ENCODE assay signal across 7 cellular contexts in the genomic region with DNA sequence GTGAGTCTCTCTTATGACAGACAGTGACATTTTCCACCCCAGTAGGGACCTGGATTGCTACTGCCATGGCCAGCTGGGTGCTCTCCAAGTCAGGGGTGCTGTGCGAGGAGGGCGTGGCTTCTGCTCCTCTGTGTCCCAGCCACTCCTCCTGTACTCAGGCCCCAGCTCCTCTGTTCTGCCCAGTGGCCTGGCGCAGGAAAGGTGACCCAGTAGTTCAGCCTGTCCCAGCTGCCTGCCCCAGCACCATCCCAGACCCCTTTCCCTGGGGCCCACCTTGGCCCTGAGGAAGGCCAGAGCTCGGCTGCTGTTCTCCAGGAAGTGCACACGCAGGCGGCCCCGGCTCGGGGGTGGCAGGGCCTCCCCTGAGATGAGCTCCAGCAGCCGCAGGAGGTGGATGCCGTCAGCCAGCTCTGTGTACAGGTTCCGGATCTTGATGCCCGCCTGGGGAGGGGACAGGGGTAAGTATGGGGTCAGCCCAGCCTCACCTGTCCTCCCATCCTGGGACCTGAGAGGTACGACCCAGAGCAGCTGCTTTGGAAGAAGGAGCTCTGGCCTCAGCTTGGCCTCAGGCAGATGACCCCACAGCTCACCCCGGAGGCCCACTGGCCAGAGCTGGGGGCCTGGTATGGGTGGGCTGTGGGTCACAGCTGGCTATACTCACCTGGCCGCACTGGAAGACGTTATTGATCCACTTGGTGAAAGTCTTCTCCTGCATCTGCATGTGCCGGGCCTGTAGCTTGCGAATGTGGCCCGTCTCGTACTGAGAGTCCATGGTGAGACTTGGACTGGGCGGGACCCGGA. TPM values are rescaled to one million over a fixed set of nuclear protein-coding genes. Genes with fewer than 3 reads are reported as not detected.
DNase-seq lines count a peak whose midpoint lies in the region; ATAC-seq and TF ChIP-seq lines count a peak whose summit lies in the region.

No MANE protein-coding gene starts in this region.

- intact Hi-C loops in psoas muscle (cut with DNase I): no loop called here

- no peak overlapping the region for H3K27ac ChIP-seq in H9 (ENCODE audit: insufficient read length, low read depth, low read length)
- H3K27ac ChIP-seq in psoas muscle: no peak overlapping the region

- H3K27me3 ChIP-seq in H9 (ENCODE audit: insufficient read depth, low read length) (no peaks in the 10 kb centered on the region), psoas muscle (ENCODE audit: insufficient read depth in 3 of 3, low read length in 2 of 3) (no peaks in the 10 kb centered on the region)

- no peaks in the 10 kb centered on the region for H3K36me3 ChIP-seq in psoas muscle (ENCODE audit: insufficient read depth in 1 of 2, low read depth in 1 of 2)

- DNase-seq in H9 (no peak), SHP77 (lab: John Stamatoyannopoulos, UW) (peak; percentile 36 to 48), psoas muscle (peak; percentile 55 to 77), H4 (ENCODE audit: low spot score) (no peak)
- DNase-seq in effector CD4-positive, alpha-beta T cell: peak; percentile 19

- peaks cover 0 to 7% (median 0%) of the 10 kb centered on the region in 3 experiments; a peak in 2 of 7 replicates for H3K36me3 Mint-ChIP-seq in H9 (ENCODE audit: insufficient read depth in 1 of 3, low read depth in 3 of 3)

- peaks cover 11 to 18% of the 10 kb centered on the region in 2 experiments for H3K4me1 Mint-ChIP-seq in H9

- ATAC-seq in psoas muscle (peak; percentile 78 to 91 (median 86)), HG02870 (IDR thresholded peaks at IDR 0.05; ENCODE audit: unreplicated experiment) (no peak), HG03175 (IDR thresholded peaks at IDR 0.05; ENCODE audit: unreplicated experiment) (no peak)

- no peaks in the 10 kb centered on the region for H3K4me1 ChIP-seq in H9 (ENCODE audit: insufficient read depth, low read length)
- peaks cover 8% of the 10 kb centered on the region for H3K4me1 ChIP-seq in psoas muscle

- no peak overlapping the region for H3K56ac ChIP-seq in H9 (ENCODE audit: insufficient read length, low read depth, low read length)

- TF ChIP-seq CTCF in H9 (conservative IDR thresholded peaks at IDR 0.05): no peak
- TF ChIP-seq CTCF in psoas muscle (IDR thresholded peaks at IDR 0.05): no peak

- no peak overlapping the region for H3K23ac ChIP-seq in H9 (ENCODE audit: insufficient read length, low read depth, low read length)

- H3K79me2 ChIP-seq in H9 (ENCODE audit: insufficient read depth, low read length): no peaks in the 10 kb centered on the region

- no peak overlapping the region for H2BK5ac ChIP-seq in H9 (ENCODE audit: insufficient read length, low read length)

- H3K4ac ChIP-seq in H9 (ENCODE audit: low read depth, low read length): no peak overlapping the region

- H3K27me3 Mint-ChIP-seq in H9 (ENCODE audit: low read depth): peaks cover 1% of the 10 kb centered on the region; the same call in 1 of the 2 replicates

- no peak overlapping the region for H3T11ph ChIP-seq in H9 (ENCODE audit: low read length)

- no peak overlapping the region for H2AK5ac ChIP-seq in H9 (ENCODE audit: insufficient read length, low read length)

- H3K9me3 ChIP-seq in H9 (ENCODE audit: control insufficient read depth, low read depth, low read length) (no peaks in the 10 kb centered on the region), psoas muscle (no peaks in the 10 kb centered on the region)

- no peak overlapping the region for H2BK15ac ChIP-seq in H9 (ENCODE audit: low read depth, low read length)

- H3K4me2 ChIP-seq in H9 (ENCODE audit: insufficient read depth, insufficient read length, low read length): no peak overlapping the region

- H3K9me3 Mint-ChIP-seq in H9: no peaks in the 10 kb centered on the region; a peak in 1 of 5 replicates

- no peak overlapping the region for H4K91ac ChIP-seq in H9 (ENCODE audit: insufficient read length, low read depth, low read length)

- no peak overlapping the region for H2BK12ac ChIP-seq in H9 (ENCODE audit: insufficient read length, low read depth, low read length)

- H3K4me3 Mint-ChIP-seq in H9: no peak overlapping the region

- peak overlapping the region; percentile 11 for H3K4me3 ChIP-seq in psoas muscle

- no peak overlapping the region for H3K18ac ChIP-seq in H9 (ENCODE audit: insufficient read length, low read depth, low read length)

- H3K79me1 ChIP-seq in H9 (ENCODE audit: insufficient read depth, low read depth, low read length, poor library complexity, severe bottlenecking): no peaks in the 10 kb centered on the region

- H2BK20ac ChIP-seq in H9 (ENCODE audit: low read depth, low read length, poor library complexity, severe bottlenecking): no peak overlapping the region

- H2BK120ac ChIP-seq in H9 (ENCODE audit: low read depth, low read length, poor library complexity, severe bottlenecking): no peak overlapping the region

- no peaks in the 10 kb centered on the region for H4K20me1 ChIP-seq in H9 (ENCODE audit: control insufficient read depth, insufficient read depth, insufficient read length)

- WGBS in H9 (ENCODE audit: extremely low coverage, insufficient read length, low lambda C conversion rate): no CpG with 5 or more reads among the region's 22 CpGs
- 67 to 82% (median 76%) methylated on average over 22 of the region's 22 CpGs for WGBS in psoas muscle, 3 donors

- no peak overlapping the region for H3K14ac ChIP-seq in H9 (ENCODE audit: insufficient read depth, low read length)

- H4K5ac ChIP-seq in H9 (ENCODE audit: insufficient read length, low read depth, low read length): no peak overlapping the region

- no peak overlapping the region for H4K8ac ChIP-seq in H9 (replicated peaks; ENCODE audit: insufficient read length, low read depth, low read length)

- no peak overlapping the region for H2AFZ ChIP-seq in H9 (ENCODE audit: low read length)

- no peaks in the 10 kb centered on the region for H3K23me2 ChIP-seq in H9 (ENCODE audit: insufficient read length, low read depth, low read length, poor library complexity, severe bottlenecking)

- no peak overlapping the region for H3K9ac ChIP-seq in H9 (ENCODE audit: extremely low read depth, insufficient read length, low read length)

- peak overlapping the region in 2 of 3 experiments; percentile 44 to 84; a peak in 1 of 7 replicates for H3K27ac Mint-ChIP-seq in H9

RNA-seq across cellular contexts. Expression of gene SPTBN5, which starts 1.0 kb away (rescaled TPM):
- total RNA-seq in H9 (2021): 0.90 and 0.97 TPM in 2 replicates
- under 1 TPM; 0.15 to 0.47 (median 0.29) TPM for total RNA-seq in psoas muscle
- polyA plus RNA-seq in psoas muscle: under 1 TPM; 0.10 to 0.29 (median 0.13) TPM
- not detected in 2 replicates for total RNA-seq in H4 (2014; rRNA removed; shearing (Covaris generic))

RNA-seq across cellular contexts. Expression of gene PLA2G4B, which starts 54.2 kb away (rescaled TPM):
- 3.7 and 6.3 TPM in 2 replicates for total RNA-seq in H9 (2021)
- 1 to 10 TPM; 1.2 to 4.3 (median 1.7) TPM for total RNA-seq in psoas muscle
- polyA plus RNA-seq in psoas muscle: 1 to 10 TPM; 1.1 to 2.2 (median 1.4) TPM
- total RNA-seq in H4 (2014; rRNA removed; shearing (Covaris generic)): 0.62 TPM in 1 of 2 replicates, not detected in the other

Comparison
In these comparisons a context has a peak if more than half of its experiments do, and no peak if none do; other contexts are left out.
1. DNase-seq: peak in SHP77 (2 of 2), effector CD4-positive, alpha-beta T cell (single experiment) and psoas muscle (2 of 2); none in H9 (single experiment) and H4 (single experiment).
2. ATAC-seq: peak in psoas muscle (4 of 4); none in HG02870 (single experiment) and HG03175 (single experiment).